Comparison of ENCODE assay signal across 19 cellular contexts in genomic region chr10:71080381-71081228, GRCh38.
DNase-seq lines count a peak whose midpoint lies in the region; ATAC-seq and TF ChIP-seq lines count a peak whose summit lies in the region.
"Had no signal": no experiment of that assay in that cellular context is flagged by ENCODE, and none has a peak within 500 bp of the region (broad histone marks: within the 10 kb centered on the region; RNA-seq: fewer than 3 reads in every experiment).

No MANE protein-coding gene starts in this region.

- H3K36me3 ChIP-seq in BLaER1 treated with 17β-estradiol and CSF1 and Interleukin-3, amounts not matched to agents 10 nM and 100 nM = no peaks in the 10 kb centered on the region
- H3K36me3 ChIP-seq in right atrium auricular region = no peaks in the 10 kb centered on the region
- H3K36me3 ChIP-seq: gastrocnemius medialis, MG63, SJCRH30 had no signal

- peak overlapping the region in 3 of 11 experiments; percentile 3 to 21 (median 18); a peak in 1 of 22 replicates for H3K27ac ChIP-seq in BLaER1 treated with 17β-estradiol and CSF1 and Interleukin-3, amounts not matched to agents 10 nM and 100 nM
- H3K27ac ChIP-seq in right atrium auricular region = no peak overlapping the region
- H3K27ac ChIP-seq: body of pancreas, epithelial cell of prostate, gastrocnemius medialis, SJCRH30 had no signal

- peak overlapping the region; percentile 22 to 66 (median 56) for H3K4me2 ChIP-seq in BLaER1 treated with 17β-estradiol and CSF1 and Interleukin-3, amounts not matched to agents 10 nM and 100 nM

- no peaks in the 10 kb centered on the region for H3K27me3 ChIP-seq in BLaER1 treated with 17β-estradiol and CSF1 and Interleukin-3, amounts not matched to agents 10 nM and 100 nM
- H3K27me3 ChIP-seq in right atrium auricular region = no peaks in the 10 kb centered on the region
- H3K27me3 ChIP-seq: body of pancreas, gastrocnemius medialis, MG63, SJCRH30 had no signal

- ATAC-seq in sciatic nerve = no peak
- ATAC-seq in GM21447 (IDR thresholded peaks at IDR 0.05; ENCODE audit: unreplicated experiment) = no peak
- no peak for ATAC-seq in GM19452 (IDR thresholded peaks at IDR 0.05; ENCODE audit: unreplicated experiment)
- ATAC-seq: activated CD4-positive, CD25-positive, alpha-beta regulatory T cell treated with anti-CD3 and anti-CD28 coated beads, Interleukin-2, amount 50 U/mL, for 24 hours; body of pancreas; gastrocnemius medialis; natural killer cell had no signal

- no peaks in the 10 kb centered on the region; a peak in 1 of 22 replicates for H4K20me1 ChIP-seq in BLaER1 treated with 17β-estradiol and CSF1 and Interleukin-3, amounts not matched to agents 10 nM and 100 nM

- H3K9ac ChIP-seq in BLaER1 treated with 17β-estradiol and CSF1 and Interleukin-3, amounts not matched to agents 10 nM and 100 nM = 0 out of 22 replicates have a peak overlapping the region, but pooled peaks of 1 of the 11 experiments have one; percentile 1

- peaks cover 25 to 57% (median 31%) of the 10 kb centered on the region in 10 experiments for H3K4me1 ChIP-seq in BLaER1 treated with 17β-estradiol and CSF1 and Interleukin-3, amounts not matched to agents 10 nM and 100 nM
- peaks cover 0 to 15% of the 10 kb centered on the region in 2 donors for H3K4me1 ChIP-seq in right atrium auricular region
- H3K4me1 ChIP-seq: body of pancreas, SJCRH30 had no signal

- no peak for TF ChIP-seq CTCF in right atrium auricular region (IDR thresholded peaks at IDR 0.05)

- DNase-seq in SW480 (ENCODE audit: low spot score) (peak; percentile 83), right atrium auricular region (ENCODE audit: low spot score) (peak; percentile 53), sciatic nerve (ENCODE audit: low spot score) (peak; percentile 37), NCI-H1105 treated with DMSO at 0.1 percent for 48 hours (lab: John Stamatoyannopoulos, UW) (no peak), HCEC 1CT (no peak)
- DNase-seq: activated naive CD4-positive, alpha-beta T cell treated with anti-CD3 and anti-CD28 coated beads, Interleukin-2, amount 50 U/mL, for 16 hours; gastrocnemius medialis; GDM1; MG63; NCI-H187; SJCRH30; T-helper 2 cell had no signal

- H3K9me3 ChIP-seq in BLaER1 treated with 17β-estradiol and CSF1 and Interleukin-3, amounts not matched to agents 10 nM and 100 nM (replicated peaks in 1 of 11) = no peaks in the 10 kb centered on the region
- H3K9me3 ChIP-seq in right atrium auricular region = no peaks in the 10 kb centered on the region
- H3K9me3 ChIP-seq: body of pancreas, gastrocnemius medialis, MG63, SJCRH30 had no signal

- H3K4me3 ChIP-seq in BLaER1 treated with 17β-estradiol and CSF1 and Interleukin-3, amounts not matched to agents 10 nM and 100 nM = no peak overlapping the region
- no peak overlapping the region for H3K4me3 ChIP-seq in right atrium auricular region
- H3K4me3 ChIP-seq: body of pancreas, gastrocnemius medialis, MG63, SJCRH30 had no signal

- intact Hi-C loops in sciatic nerve (cut with DNase I) = no loop called here

Comparison
In these comparisons a context has a peak if more than half of its experiments do, and no peak if none do; other contexts are left out.
1. DNase-seq: peak in SW480 (single experiment), right atrium auricular region (single experiment) and sciatic nerve (single experiment); none in NCI-H1105 treated with DMSO at 0.1 percent for 48 hours (single experiment) and HCEC 1CT (single experiment).